In genomic region chr1:153991151-153991472, GRCh38 we compare ENCODE assay signal across 8 cellular contexts. TPM values are rescaled to one million over a fixed set of nuclear protein-coding genes. Genes with fewer than 3 reads are reported as not detected.
DNase-seq lines count a peak whose midpoint lies in the region; ATAC-seq and TF ChIP-seq lines count a peak whose summit lies in the region.

No MANE protein-coding gene starts in this region.

- CTCF ChIA-PET in activated CD4-positive, alpha-beta T cell treated with anti-CD3 and anti-CD28 coated beads for 36 hours (lab: Charles Lee): interaction anchor here (0.6 to 7.7 kb wide), 4 partner anchors 15 to 1059 kb away, joined by 3 to 66 read pairs (median 5); partner anchors contain the start of gene JTB

- DNase-seq in activated CD4-positive, alpha-beta T cell treated with anti-CD3 and anti-CD28 coated beads for 36 hours: no peak
- DNase-seq in activated CD4-positive, alpha-beta T cell treated with anti-CD3 and anti-CD28 coated beads for 4 hours: no peak
- DNase-seq in ascending aorta (ENCODE audit: low spot score in 2 of 2) (no peak), left lung (no peak), GM13976 (ENCODE audit: low spot score) (no peak), kidney glomerular epithelial cell (lab: John Stamatoyannopoulos, UW) (no peak)

- H3K4me3 Mint-ChIP-seq in activated CD4-positive, alpha-beta T cell treated with anti-CD3 and anti-CD28 coated beads for 36 hours: peak overlapping the region; percentile 93

- H3K4me3 ChIP-seq in ascending aorta (peak overlapping the region; percentile 64 to 73), left lung (peak overlapping the region; percentile 62 to 76)

- in situ Hi-C loops in GM13976 (cut with MboI; ENCODE audit: low sequenced_read_pairs, unreplicated experiment): no loop called here

- H3K4me1 Mint-ChIP-seq in activated CD4-positive, alpha-beta T cell treated with anti-CD3 and anti-CD28 coated beads for 36 hours: peaks cover 44% of the 10 kb centered on the region

- no peaks in the 10 kb centered on the region for H3K27me3 Mint-ChIP-seq in activated CD4-positive, alpha-beta T cell treated with anti-CD3 and anti-CD28 coated beads for 36 hours

- POLR2A ChIA-PET in activated CD4-positive, alpha-beta T cell treated with anti-CD3 and anti-CD28 coated beads for 36 hours (lab: Charles Lee): interaction anchor here (0.5 to 2.0 kb wide), 14 partner anchors 11 to 459 kb away, joined by 3 to 41 read pairs (median 5); partner anchors contain the start of genes CREB3L4, CRTC2, DENND4B and GATAD2B

- H3K4me1 ChIP-seq in ascending aorta (peaks cover 7 to 28% of the 10 kb centered on the region in 2 donors), left lung (peaks cover 22 to 40% of the 10 kb centered on the region in 2 donors)

- H3K27ac ChIP-seq in ascending aorta (peak overlapping the region; percentile 86 to 88), left lung (peak overlapping the region; percentile 87 to 93), temporal lobe (ENCODE audit: low read depth, low read length) (peak overlapping the region; percentile 66)

- H3K9me3 Mint-ChIP-seq in activated CD4-positive, alpha-beta T cell treated with anti-CD3 and anti-CD28 coated beads for 36 hours (ENCODE audit: low read depth): no peaks in the 10 kb centered on the region

- no peaks in the 10 kb centered on the region for H3K9me3 ChIP-seq in ascending aorta
- no peaks in the 10 kb centered on the region for H3K9me3 ChIP-seq in left lung

- H3K36me3 ChIP-seq in ascending aorta: peaks cover 28 to 40% of the 10 kb centered on the region in 2 donors
- peaks cover 0 to 46% of the 10 kb centered on the region in 2 donors for H3K36me3 ChIP-seq in left lung

- H3K36me3 Mint-ChIP-seq in activated CD4-positive, alpha-beta T cell treated with anti-CD3 and anti-CD28 coated beads for 36 hours (ENCODE audit: low read depth): peaks cover 49% of the 10 kb centered on the region

- intact Hi-C loops in activated CD4-positive, alpha-beta T cell treated with anti-CD3 and anti-CD28 coated beads for 36 hours (cut with DNase I, micrococcal nuclease): loop anchor here (2.0 to 5.0 kb wide), 7 partner anchors 68 to 336 kb away; partner anchors contain the start of genes ATP8B2 (in 1 of the 2), GATAD2B (in 1 of the 2), HAX1 (in 1 of the 2) and NUP210L (in 1 of the 2)
- intact Hi-C loops in ascending aorta (cut with DNase I) (loop anchor here (2.0 kb wide), 2 partner anchors 192 to 282 kb away; partner anchors contain the start of gene HAX1), left lung (cut with DNase I) (no loop called here)

- no peak for TF ChIP-seq CTCF in ascending aorta (IDR thresholded peaks at IDR 0.05)
- TF ChIP-seq CTCF in left lung (IDR thresholded peaks at IDR 0.05): no peak
- no peak for TF ChIP-seq CTCF in GM13976 (IDR thresholded peaks at IDR 0.05; ENCODE audit: borderline replicate concordance, control extremely low read depth, extremely low read depth, insufficient read depth, missing control alignments)

- H3K27ac Mint-ChIP-seq in activated CD4-positive, alpha-beta T cell treated with anti-CD3 and anti-CD28 coated beads for 36 hours: peak overlapping the region; percentile 96

- no peak for ATAC-seq in activated CD4-positive, alpha-beta T cell treated with anti-CD3 and anti-CD28 coated beads for 36 hours
- ATAC-seq in left lung (no peak), GM18511 (IDR thresholded peaks at IDR 0.05; ENCODE audit: unreplicated experiment) (no peak)

- H3K27me3 ChIP-seq in ascending aorta (no peaks in the 10 kb centered on the region), left lung (no peaks in the 10 kb centered on the region)

RNA-seq across cellular contexts. Expression of gene RPS27, which starts 0.6 kb away (rescaled TPM):
- total RNA-seq in activated CD4-positive, alpha-beta T cell treated with anti-CD3 and anti-CD28 coated beads for 36 hours: 1,000 to 10,000 TPM; 1,867 to 2,094 TPM
- 707 TPM for total RNA-seq in ascending aorta
- total RNA-seq in left lung: 1,000 to 10,000 TPM; 1,116 to 1,380 TPM
- total RNA-seq in temporal lobe: 1,226 TPM

RNA-seq across cellular contexts. Expression of gene RAB13, which starts 5.0 kb away (rescaled TPM):
- total RNA-seq in activated CD4-positive, alpha-beta T cell treated with anti-CD3 and anti-CD28 coated beads for 36 hours: 10 to 100 TPM; 16.6 to 19.0 TPM
- total RNA-seq in ascending aorta (10.0 TPM), left lung (100 to 1,000 TPM; 122 to 124 TPM), temporal lobe (6.6 TPM)

RNA-seq across cellular contexts. Expression of gene JTB, which starts 13.6 kb away (rescaled TPM):
- total RNA-seq in activated CD4-positive, alpha-beta T cell treated with anti-CD3 and anti-CD28 coated beads for 36 hours: 100 to 1,000 TPM; 107 to 145 TPM
- total RNA-seq in ascending aorta (166 TPM), left lung (100 to 1,000 TPM; 142 to 148 TPM), temporal lobe (49.2 TPM)

RNA-seq across cellular contexts. Expression of gene CREB3L4, which starts 23.4 kb away (rescaled TPM):
- 1 to 10 TPM; 8.5 to 9.1 TPM for total RNA-seq in activated CD4-positive, alpha-beta T cell treated with anti-CD3 and anti-CD28 coated beads for 36 hours
- total RNA-seq in ascending aorta (6.3 TPM), left lung (1 to 10 TPM; 9.3 to 10.0 TPM), temporal lobe (6.4 TPM)

RNA-seq across cellular contexts. Expression of gene SLC39A1, which starts 27.8 kb away (rescaled TPM):
- 10 to 100 TPM; 64.4 to 65.5 TPM for total RNA-seq in activated CD4-positive, alpha-beta T cell treated with anti-CD3 and anti-CD28 coated beads for 36 hours
- 86.3 TPM for total RNA-seq in ascending aorta
- total RNA-seq in left lung: 100 to 1,000 TPM; 111 to 185 TPM
- 21.6 TPM for total RNA-seq in temporal lobe

Comparison
In these comparisons a context has a peak if more than half of its experiments do, and no peak if none do; other contexts are left out.
1. RNA of gene RAB13, which starts 5.0 kb away (total RNA-seq): 122 to 124 TPM in left lung; 16.6 to 19.0 TPM in activated CD4-positive, alpha-beta T cell treated with anti-CD3 and anti-CD28 coated beads for 36 hours, 10.0 TPM in ascending aorta (single experiment) and 6.6 TPM in temporal lobe (single experiment); every median in the first group is over 4 times any median in the second.
2. intact Hi-C loops: an anchor here in activated CD4-positive, alpha-beta T cell treated with anti-CD3 and anti-CD28 coated beads for 36 hours (2.0 to 5.0 kb wide) and ascending aorta (2.0 kb wide); none called in left lung.
3. Peak in every context shown above with its lines, with median percentiles within 50 percentile points of each other: H3K27ac ChIP-seq.